10 cellular contexts compared by ENCODE assay signal in genomic region chr14:54882521-54882920, GRCh38. TPM values are rescaled to one million over a fixed set of nuclear protein-coding genes. Genes with fewer than 3 reads are reported as not detected.
DNase-seq lines count a peak whose midpoint lies in the region; ATAC-seq and TF ChIP-seq lines count a peak whose summit lies in the region.
"Had no signal": no experiment of that assay in that cellular context is flagged by ENCODE, and none has a peak within 500 bp of the region (broad histone marks: within the 10 kb centered on the region; RNA-seq: fewer than 3 reads in every experiment).

No MANE protein-coding gene starts in this region.

- no peaks in the 10 kb centered on the region for H3K36me3 ChIP-seq in mammary epithelial cell (ENCODE audit: insufficient read depth, low read length)
- no peaks in the 10 kb centered on the region for H3K36me3 ChIP-seq in naive thymus-derived CD4-positive, alpha-beta T cell (ENCODE audit: control insufficient read depth in 2 of 3, insufficient read depth in 3 of 3, low read length in 3 of 3)
- H3K36me3 ChIP-seq in WERI-Rb-1: no peaks in the 10 kb centered on the region; the same call in 1 of the 2 replicates
- H3K36me3 ChIP-seq in hepatocyte (replicated peaks; ENCODE audit: insufficient read depth, low read depth): no peaks in the 10 kb centered on the region

- peak overlapping the region in 1 of 2 donors; percentile 87 for H3K4me3 Mint-ChIP-seq in CD14-positive monocyte
- peak overlapping the region in 7 of 10 donors; percentile 85 to 97 (median 90) for H3K4me3 Mint-ChIP-seq in naive thymus-derived CD4-positive, alpha-beta T cell

- H2AFZ ChIP-seq in mammary epithelial cell (ENCODE audit: low read depth, low read length) (peak overlapping the region; percentile 77), hepatocyte (no peak overlapping the region)
- H2AFZ ChIP-seq: parathyroid adenoma had no signal

- BruUV-seq in mammary epithelial cell (replicated peaks; lab: Mats Ljungman, UMichigan): no TSS peak

- dilution Hi-C loops in mammary epithelial cell (cut with HindIII; ENCODE audit: low sequenced_read_pairs): no loop called here

- H3K36me3 Mint-ChIP-seq in CD14-positive monocyte: peaks cover 36 to 46% of the 10 kb centered on the region in 2 donors
- peaks cover 0 to 17% (median 3%) of the 10 kb centered on the region in 5 donors for H3K36me3 Mint-ChIP-seq in naive thymus-derived CD4-positive, alpha-beta T cell

- H3K27ac ChIP-seq in mammary epithelial cell (ENCODE audit: insufficient read depth, low read depth, low read length) (no peak overlapping the region), WERI-Rb-1 (no peak overlapping the region), hepatocyte (no peak overlapping the region)
- peak overlapping the region; percentile 79 for H3K27ac ChIP-seq in naive thymus-derived CD4-positive, alpha-beta T cell (ENCODE audit: low read depth, low read length)
- H3K27ac ChIP-seq: parathyroid adenoma had no signal

- H3K9me2 ChIP-seq in hepatocyte (replicated peaks; ENCODE audit: insufficient read depth): no peaks in the 10 kb centered on the region

- H3K27me3 Mint-ChIP-seq in CD14-positive monocyte (ENCODE audit: low read depth in 3 of 3): peaks cover 0 to 3% (median 0%) of the 10 kb centered on the region in 3 donors
- no peaks in the 10 kb centered on the region for H3K27me3 Mint-ChIP-seq in naive thymus-derived CD4-positive, alpha-beta T cell

- no peak for ATAC-seq in naive thymus-derived CD4-positive, alpha-beta T cell

- H3K27ac Mint-ChIP-seq in CD14-positive monocyte: peak overlapping the region; percentile 37 to 90 (median 88)
- peak overlapping the region; percentile 90 to 99 (median 96) for H3K27ac Mint-ChIP-seq in naive thymus-derived CD4-positive, alpha-beta T cell

- peaks cover 4% of the 10 kb centered on the region for H3K79me2 ChIP-seq in mammary epithelial cell (ENCODE audit: insufficient read depth, low read length)
- peaks cover 27% of the 10 kb centered on the region for H3K79me2 ChIP-seq in hepatocyte
- H3K79me2 ChIP-seq: parathyroid adenoma had no signal

- DNase-seq in CD14-positive monocyte (ENCODE audit: low spot score) (no peak), NCI-H1694 treated with DMSO at 0.1 percent for 48 hours (lab: John Stamatoyannopoulos, UW) (peak; percentile 44), mammary epithelial cell (no peak), WERI-Rb-1 (no peak), UCSD-AML1 (lab: John Stamatoyannopoulos, UW; ENCODE audit: unreplicated experiment) (no peak), HPDE6-E6E7 (ENCODE audit: extremely low spot score) (no peak), hepatocyte (ENCODE audit: low spot score) (no peak)
- DNase-seq in naive thymus-derived CD4-positive, alpha-beta T cell: no peak
- DNase-seq: NCI-H1092 treated with DMSO at 0.1 percent for 48 hours had no signal

- POLR2A ChIA-PET in naive thymus-derived CD4-positive, alpha-beta T cell (lab: Charles Lee): interaction anchor here (0.6 to 2.3 kb wide), 8 partner anchors 8 to 318 kb away, joined by 3 to 23 read pairs (median 4); partner anchors contain the start of genes GCH1 and MAPK1IP1L

- CTCF ChIA-PET in mammary epithelial cell (lab: Charles Lee; ENCODE audit: low non-redundant PET): no interaction called here
- CTCF ChIA-PET in naive thymus-derived CD4-positive, alpha-beta T cell (lab: Charles Lee): interaction anchor here (1.4 to 2.7 kb wide), 6 partner anchors 8 to 318 kb away, joined by 3 to 21 read pairs (median 12); partner anchors contain the start of gene GCH1

- H3K4me1 ChIP-seq in mammary epithelial cell (ENCODE audit: insufficient read depth, low read length): peaks cover 9% of the 10 kb centered on the region
- H3K4me1 ChIP-seq in naive thymus-derived CD4-positive, alpha-beta T cell (ENCODE audit: control insufficient read depth in 2 of 2, insufficient read depth in 2 of 2, low read length in 2 of 2): peaks cover 7 to 17% of the 10 kb centered on the region in 2 donors
- no peaks in the 10 kb centered on the region for H3K4me1 ChIP-seq in hepatocyte (ENCODE audit: insufficient read depth)
- H3K4me1 ChIP-seq: parathyroid adenoma had no signal

- no peaks in the 10 kb centered on the region for H3K9me3 ChIP-seq in mammary epithelial cell (replicated peaks; ENCODE audit: insufficient read depth, low read length)
- no peaks in the 10 kb centered on the region for H3K9me3 ChIP-seq in naive thymus-derived CD4-positive, alpha-beta T cell (ENCODE audit: control insufficient read depth in 2 of 3, low read length in 3 of 3)
- no peaks in the 10 kb centered on the region for H3K9me3 ChIP-seq in WERI-Rb-1 (ENCODE audit: severe bottlenecking)
- H3K9me3 ChIP-seq in hepatocyte (ENCODE audit: low read depth): no peaks in the 10 kb centered on the region

- WGBS in mammary epithelial cell (ENCODE audit: low coverage, missing lambda C conversion rate): 90% methylated on average over 6 of the region's 6 CpGs
- WGBS in hepatocyte (ENCODE audit: low lambda C conversion rate, missing lambda C conversion rate): 68% methylated on average over 6 of the region's 6 CpGs

- in situ Hi-C loops in mammary epithelial cell (cut with MboI; ENCODE audit: low sequenced_read_pairs in 2 of 2): no loop called here

- TF ChIP-seq CTCF in CD14-positive monocyte (IDR thresholded peaks at IDR 0.05) (no peak), mammary epithelial cell (conservative IDR thresholded peaks at IDR 0.05 in 1 of 2, IDR thresholded peaks at IDR 0.05 in 1 of 2; ENCODE audit: extremely low read depth in 1 of 2, insufficient read depth in 1 of 2, low read depth in 1 of 2, low read length in 2 of 2) (no peak), WERI-Rb-1 (IDR thresholded peaks at IDR 0.05; ENCODE audit: low read depth, low read length) (no peak), hepatocyte (IDR thresholded peaks at IDR 0.05; ENCODE audit: poor library complexity) (no peak)

- H3K4me2 ChIP-seq in mammary epithelial cell (ENCODE audit: insufficient read depth, low read depth, low read length): peak overlapping the region; percentile 73
- H3K4me2 ChIP-seq in hepatocyte: no peak overlapping the region

- H3K27me3 ChIP-seq in mammary epithelial cell (ENCODE audit: insufficient read depth, low read length) (no peaks in the 10 kb centered on the region), WERI-Rb-1 (ENCODE audit: insufficient read depth, low read depth, severe bottlenecking) (no peaks in the 10 kb centered on the region), hepatocyte (no peaks in the 10 kb centered on the region)
- H3K27me3 ChIP-seq in naive thymus-derived CD4-positive, alpha-beta T cell (ENCODE audit: control insufficient read depth in 2 of 2, insufficient read depth in 2 of 2, low read length in 2 of 2): no peaks in the 10 kb centered on the region

- H4K20me1 ChIP-seq in mammary epithelial cell (ENCODE audit: insufficient read depth, low read length): no peaks in the 10 kb centered on the region
- no peaks in the 10 kb centered on the region for H4K20me1 ChIP-seq in hepatocyte (ENCODE audit: insufficient read depth, poor library complexity, severe bottlenecking)

- no peaks in the 10 kb centered on the region for H3K9me3 Mint-ChIP-seq in CD14-positive monocyte
- no peaks in the 10 kb centered on the region for H3K9me3 Mint-ChIP-seq in naive thymus-derived CD4-positive, alpha-beta T cell

- H3K4me3 ChIP-seq in mammary epithelial cell (replicated peaks in 1 of 3; ENCODE audit: insufficient read depth in 1 of 3, low read depth in 2 of 3, low read length in 3 of 3) (no peak overlapping the region), WERI-Rb-1 (ENCODE audit: low read depth, low read length) (no peak overlapping the region), hepatocyte (no peak overlapping the region)
- no peak overlapping the region for H3K4me3 ChIP-seq in naive thymus-derived CD4-positive, alpha-beta T cell (ENCODE audit: low read length)

- peaks cover 40% of the 10 kb centered on the region for H3K4me1 Mint-ChIP-seq in CD14-positive monocyte
- H3K4me1 Mint-ChIP-seq in naive thymus-derived CD4-positive, alpha-beta T cell: peaks cover 26 to 64% (median 56%) of the 10 kb centered on the region in 7 donors

- intact Hi-C loops in CD14-positive monocyte (cut with micrococcal nuclease) (no loop called here), mammary epithelial cell (cut with micrococcal nuclease) (no loop called here)
- intact Hi-C loops in naive thymus-derived CD4-positive, alpha-beta T cell (cut with micrococcal nuclease): loop anchor here (5.0 kb wide), 4 partner anchors 110 to 1235 kb away; partner anchors contain the start of genes CNIH1 (in 1 of the 2), PELI2 (in 1 of the 2) and SAMD4A (in 1 of the 2)

- H3K9ac ChIP-seq in mammary epithelial cell (ENCODE audit: insufficient read depth, low read length): no peak overlapping the region
- H3K9ac ChIP-seq: parathyroid adenoma had no signal

RNA-seq across cellular contexts. Expression of gene GCH1, which starts 20.1 kb away (rescaled TPM):
- polyA plus RNA-seq in CD14-positive monocyte: 10 to 100 TPM; 55.3 to 63.3 TPM
- total RNA-seq in mammary epithelial cell: 10 to 100 TPM in 1 of 2 donors, 1 to 10 TPM in 1; 8.8 to 11.7 TPM
- 4.4 TPM for polyA plus RNA-seq in mammary epithelial cell
- 2.3 TPM for polyA minus RNA-seq in mammary epithelial cell
- 10 to 100 TPM; 21.4 to 64.1 (median 23.2) TPM for total RNA-seq in naive thymus-derived CD4-positive, alpha-beta T cell
- 10 to 100 TPM; 23.1 to 25.7 TPM for polyA plus RNA-seq in naive thymus-derived CD4-positive, alpha-beta T cell
- 29.9 and 32.2 TPM in 2 replicates for total RNA-seq in hepatocyte
- 11.1 and 19.3 TPM in 2 replicates for polyA plus RNA-seq in hepatocyte

Comparison
In these comparisons a context has a peak if more than half of its experiments do, and no peak if none do; other contexts are left out.
1. intact Hi-C loops: an anchor here in naive thymus-derived CD4-positive, alpha-beta T cell (5.0 kb wide); none called in CD14-positive monocyte and mammary epithelial cell.